In the genomic region with DNA sequence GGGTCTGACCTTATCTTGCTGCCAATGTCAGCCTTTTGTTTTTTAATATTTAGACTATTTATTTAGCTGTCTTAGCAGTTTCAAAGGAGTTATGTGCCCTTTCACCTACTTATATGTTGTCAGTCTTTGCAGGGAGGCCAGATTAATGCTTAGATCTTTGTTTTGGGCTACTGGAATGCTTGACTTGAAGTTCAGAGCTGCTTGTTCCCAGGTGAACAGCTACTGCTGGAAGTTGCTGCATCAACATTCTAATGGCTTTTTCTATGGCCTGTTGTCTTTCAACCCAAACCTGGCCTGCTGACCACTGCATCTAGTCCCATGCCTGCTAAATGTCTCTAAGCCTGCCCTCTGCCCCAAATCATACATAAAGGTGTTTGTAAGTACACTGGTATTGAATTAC, we compare ENCODE assay signal across 20 cellular contexts. TPM values are rescaled to one million over a fixed set of nuclear protein-coding genes. Genes with fewer than 3 reads are reported as not detected.
A peak's percentile ranks its signal among the peaks of the same experiment; 100 is the strongest.
DNase-seq lines count a peak whose midpoint lies in the region; ATAC-seq and TF ChIP-seq lines count a peak whose summit lies in the region.
"Had no signal": no experiment of that assay in that cellular context is flagged by ENCODE, and none has a peak within 500 bp of the region (broad histone marks: within the 10 kb centered on the region; RNA-seq: fewer than 3 reads in every experiment).

No MANE protein-coding gene starts in this region.

- no peaks in the 10 kb centered on the region for H4K20me1 ChIP-seq in IMR-90 (ENCODE audit: insufficient read depth, low read length)

- peak overlapping the region; percentile 86 for H3K27ac Mint-ChIP-seq in type B pancreatic cell
- H3K27ac Mint-ChIP-seq: activated T-cell treated with anti-CD3 and anti-CD28 coated beads, Interleukin-2, amount 50 U/mL, for 24 hours; CD8-positive, alpha-beta T cell had no signal

- H4K8ac ChIP-seq in IMR-90 (ENCODE audit: low read depth in 2 of 2, low read length in 2 of 2): no peak overlapping the region

- no peaks in the 10 kb centered on the region for H3K9me3 ChIP-seq in IMR-90 (ENCODE audit: control insufficient read depth, insufficient read depth, low read length)
- H3K9me3 ChIP-seq in ascending aorta: no peaks in the 10 kb centered on the region
- H3K9me3 ChIP-seq: Peyer's patch had no signal

- H2BK15ac ChIP-seq in IMR-90 (ENCODE audit: low read depth, low read length): no peak overlapping the region

- no peak overlapping the region for H4K91ac ChIP-seq in IMR-90 (ENCODE audit: insufficient read depth, low read depth, low read length)

- H2BK120ac ChIP-seq in IMR-90 (ENCODE audit: low read depth, low read length): no peak overlapping the region

- no peak overlapping the region for H2BK20ac ChIP-seq in IMR-90 (ENCODE audit: low read depth, low read length)

- H2BK5ac ChIP-seq in IMR-90 (ENCODE audit: low read depth, low read length, poor library complexity, severe bottlenecking): no peak overlapping the region

- no peak overlapping the region for H2AK5ac ChIP-seq in IMR-90 (ENCODE audit: low read depth, low read length)

- H3K9me3 Mint-ChIP-seq in type B pancreatic cell: no peaks in the 10 kb centered on the region
- H3K9me3 Mint-ChIP-seq: activated T-cell treated with anti-CD3 and anti-CD28 coated beads, Interleukin-2, amount 50 U/mL, for 24 hours; CD8-positive, alpha-beta T cell had no signal

- TF ChIP-seq CTCF in IMR-90 (conservative IDR thresholded peaks at IDR 0.05; ENCODE audit: low read depth, low read length): no peak
- no peak for TF ChIP-seq CTCF in ascending aorta (IDR thresholded peaks at IDR 0.05)
- no peak for TF ChIP-seq CTCF in type B pancreatic cell (conservative IDR thresholded peaks at IDR 0.05)

- H3K14ac ChIP-seq in IMR-90 (replicated peaks; ENCODE audit: low read depth, low read length): no peak overlapping the region

- 0 out of 2 replicates have a peak overlapping the region, but pooled peaks have one; percentile 39 for H3K23ac ChIP-seq in IMR-90 (ENCODE audit: low read depth, low read length)

- DNase-seq in IMR-90 (no peak), ascending aorta (ENCODE audit: low spot score in 2 of 2) (no peak), kidney tubule cell (ENCODE audit: low spot score) (peak; percentile 17), type B pancreatic cell (ENCODE audit: extremely low spot score, unreplicated experiment) (no peak), NCI-H510A (lab: John Stamatoyannopoulos, UW) (no peak), C1 segment of cervical spinal cord (lab: John Stamatoyannopoulos, UW) (no peak)
- no peak for DNase-seq in stimulated activated naive CD8-positive, alpha-beta T cell treated with anti-CD3 and anti-CD28 coated beads, Interleukin-15, Interleukin-2, amounts not matched to agents 100 U/mL and 50 U/mL, for 24 hours
- DNase-seq: activated CD4-positive, alpha-beta T cell treated with anti-CD3 and anti-CD28 coated beads for 4 hours; activated T-cell treated with anti-CD3 and anti-CD28 coated beads, Interleukin-2, amount 50 U/mL, for 24 hours; amygdala; CD8-positive, alpha-beta T cell; cortex of kidney; DMS153; NCI-H1436 treated with DMSO at 0.1 percent for 48 hours; NK-92 treated with Interleukin-12 subunit alpha and Interleukin-12 subunit beta, amount 100 ng/mL, for 24 hours; Peyer's patch; stimulated activated CD4-positive, alpha-beta T cell treated with anti-CD3 and anti-CD28 coated beads, Interleukin-2, amount 100 ng/mL, for 24 hours; T-helper 2 cell had no signal

- no peak overlapping the region for H4K5ac ChIP-seq in IMR-90 (ENCODE audit: low read depth, low read length)

- no peak overlapping the region for H3K4ac ChIP-seq in IMR-90 (ENCODE audit: low read depth, low read length)

- no peak overlapping the region for H3K27ac ChIP-seq in IMR-90 (ENCODE audit: insufficient read depth, low read length)
- H3K27ac ChIP-seq in ascending aorta: peak overlapping the region; percentile 84 to 93
- H3K27ac ChIP-seq: cardiac muscle cell had no signal

- H3K4me3 ChIP-seq in IMR-90 (ENCODE audit: insufficient read depth, low read depth, low read length): no peak overlapping the region
- H3K4me3 ChIP-seq in ascending aorta: no peak overlapping the region
- H3K4me3 ChIP-seq: cardiac muscle cell, smooth muscle cell had no signal

- BruUV-seq in IMR-90 (replicated peaks; lab: Mats Ljungman, UMichigan): no TSS peak

- dilution Hi-C loops in IMR-90 (cut with HindIII; ENCODE audit: low sequenced_read_pairs, unreplicated experiment): no loop called here

- intact Hi-C loops in IMR-90 (cut with micrococcal nuclease) (no loop called here), ascending aorta (cut with DNase I) (no loop called here)

- TF ChIP-seq POLR2A in IMR-90 (IDR thresholded peaks at IDR 0.05; ENCODE audit: low read depth, low read length): no peak

- H3K18ac ChIP-seq in IMR-90 (ENCODE audit: low read depth, low read length): no peak overlapping the region

- peak overlapping the region; percentile 90 for H3K4me3 Mint-ChIP-seq in type B pancreatic cell
- H3K4me3 Mint-ChIP-seq: activated T-cell treated with anti-CD3 and anti-CD28 coated beads, Interleukin-2, amount 50 U/mL, for 24 hours; CD8-positive, alpha-beta T cell had no signal

- in situ Hi-C loops in IMR-90 (cut with MboI; ENCODE audit: low sequenced_read_pairs): no loop called here

- H3K56ac ChIP-seq in IMR-90 (ENCODE audit: extremely low read depth, insufficient read depth, low read length): no peak overlapping the region

- H3K27me3 ChIP-seq in IMR-90 (ENCODE audit: control insufficient read depth, insufficient read depth, low read length): no peaks in the 10 kb centered on the region
- H3K27me3 ChIP-seq in ascending aorta: no peaks in the 10 kb centered on the region
- H3K27me3 ChIP-seq: Peyer's patch had no signal

- no peak for ATAC-seq in IMR-90 (ENCODE audit: low read depth)
- no peak for ATAC-seq in stimulated activated naive CD8-positive, alpha-beta T cell treated with anti-CD3 and anti-CD28 coated beads, Interleukin-15, Interleukin-2, amounts not matched to agents 100 U/mL and 50 U/mL, for 24 hours
- ATAC-seq: CD8-positive, alpha-beta T cell had no signal

- H3K27me3 Mint-ChIP-seq in type B pancreatic cell: no peaks in the 10 kb centered on the region
- H3K27me3 Mint-ChIP-seq: activated T-cell treated with anti-CD3 and anti-CD28 coated beads, Interleukin-2, amount 50 U/mL, for 24 hours had no signal

- no peak overlapping the region for H2AFZ ChIP-seq in IMR-90 (replicated peaks; ENCODE audit: low read length, poor library complexity)

- H3K79me1 ChIP-seq in IMR-90 (ENCODE audit: low read depth in 1 of 2, low read length in 2 of 2): peaks cover 0 to 10% of the 10 kb centered on the region in 2 experiments; a peak in 2 of 4 replicates

- H3K4me1 ChIP-seq in IMR-90 (ENCODE audit: control insufficient read depth, insufficient read depth, low read length) (peaks cover 9% of the 10 kb centered on the region), ascending aorta (peaks cover 11 to 33% of the 10 kb centered on the region in 2 donors)

- H3K9me1 ChIP-seq in IMR-90 (ENCODE audit: insufficient read depth, low read length): peaks cover 5% of the 10 kb centered on the region

- H3K36me3 ChIP-seq in IMR-90 (ENCODE audit: control insufficient read depth, insufficient read depth, low read length): no peaks in the 10 kb centered on the region
- no peaks in the 10 kb centered on the region for H3K36me3 ChIP-seq in ascending aorta
- H3K36me3 ChIP-seq: cardiac muscle cell, Peyer's patch had no signal

- H3K4me1 Mint-ChIP-seq in type B pancreatic cell (ENCODE audit: unreplicated experiment): peaks cover 35% of the 10 kb centered on the region

- POLR2A ChIA-PET in IMR-90 (lab: Charles Lee; ENCODE audit: unreplicated experiment): no interaction called here

- no peak overlapping the region for H3K4me2 ChIP-seq in IMR-90 (ENCODE audit: low read depth, low read length)
- H3K4me2 ChIP-seq: smooth muscle cell had no signal

- TF ChIP-seq RAD21 in IMR-90 (IDR thresholded peaks at IDR 0.05; ENCODE audit: low read length): no peak

- no peak overlapping the region for H2AK9ac ChIP-seq in IMR-90 (replicated peaks; ENCODE audit: low read depth, low read length, poor library complexity)

- H3K9ac ChIP-seq in IMR-90 (ENCODE audit: low read depth, low read length): no peak overlapping the region

- no peaks in the 10 kb centered on the region for H3K36me3 Mint-ChIP-seq in type B pancreatic cell
- H3K36me3 Mint-ChIP-seq: CD8-positive, alpha-beta T cell had no signal

- CTCF ChIA-PET in IMR-90 (lab: Yijun Ruan, JAX): no interaction called here

TF ChIP-seq in IMR-90, 13 proteins besides CTCF, POLR2A, EP300 and RAD21 (continues in another document):
- TF ChIP-seq FOS (IDR thresholded peaks at IDR 0.05; ENCODE audit: low read depth, low read length) (no peak), CHD1 (IDR thresholded peaks at IDR 0.05; ENCODE audit: low read depth, low read length) (no peak), MAZ (IDR thresholded peaks at IDR 0.05; ENCODE audit: borderline replicate concordance, low read depth, low read length) (no peak), NFE2L2 (IDR thresholded peaks at IDR 0.05; ENCODE audit: low read depth, low read length) (no peak), RFX5 (IDR thresholded peaks at IDR 0.05; ENCODE audit: low read depth, low read length) (no peak), RCOR1 (IDR thresholded peaks at IDR 0.05; ENCODE audit: insufficient replicate concordance, low read length) (no peak), BHLHE40 (IDR thresholded peaks at IDR 0.05; ENCODE audit: low read depth, low read length) (no peak), MXI1 (IDR thresholded peaks at IDR 0.05; ENCODE audit: borderline replicate concordance, low read depth, low read length) (no peak), SMC3 (IDR thresholded peaks at IDR 0.05; ENCODE audit: low read depth, low read length) (no peak), MAFK (IDR thresholded peaks at IDR 0.05; ENCODE audit: low read depth, low read length) (no peak), CEBPB (IDR thresholded peaks at IDR 0.05; ENCODE audit: low read depth, low read length) (no peak)
- TF ChIP-seq, protein P1, sequence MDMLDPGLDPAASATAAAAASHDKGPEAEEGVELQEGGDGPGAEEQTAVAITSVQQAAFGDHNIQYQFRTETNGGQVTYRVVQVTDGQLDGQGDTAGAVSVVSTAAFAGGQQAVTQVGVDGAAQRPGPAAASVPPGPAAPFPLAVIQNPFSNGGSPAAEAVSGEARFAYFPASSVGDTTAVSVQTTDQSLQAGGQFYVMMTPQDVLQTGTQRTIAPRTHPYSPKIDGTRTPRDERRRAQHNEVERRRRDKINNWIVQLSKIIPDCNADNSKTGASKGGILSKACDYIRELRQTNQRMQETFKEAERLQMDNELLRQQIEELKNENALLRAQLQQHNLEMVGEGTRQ (IDR thresholded peaks at IDR 0.05; ENCODE audit: low read depth, low read length): no peak

RNA-seq across cellular contexts. Expression of a gene that starts 3.0 kb away (rescaled TPM):
- total RNA-seq in IMR-90 (2012; rRNA removed): 3.6 and 6.1 TPM in 2 replicates
- 6.0 and 7.1 TPM in 2 replicates for polyA plus RNA-seq in IMR-90 (2012; rRNA removed)
- 1.3 and 4.2 TPM in 2 replicates for polyA plus RNA-seq in IMR-90 (2012; cell fraction: cytosol; rRNA removed)
- 28.5 and 37.6 TPM in 2 replicates for polyA plus RNA-seq in IMR-90 (2012; cell fraction: nucleus; rRNA removed; ENCODE audit: low replicate concordance)
- total RNA-seq in ascending aorta: 11.9 TPM
- 21.6 and 39.3 TPM in 2 replicates for total RNA-seq in type B pancreatic cell (ENCODE audit: low replicate concordance)
